Comparison of ENCODE assay signal across 10 cellular contexts in the genomic region with DNA sequence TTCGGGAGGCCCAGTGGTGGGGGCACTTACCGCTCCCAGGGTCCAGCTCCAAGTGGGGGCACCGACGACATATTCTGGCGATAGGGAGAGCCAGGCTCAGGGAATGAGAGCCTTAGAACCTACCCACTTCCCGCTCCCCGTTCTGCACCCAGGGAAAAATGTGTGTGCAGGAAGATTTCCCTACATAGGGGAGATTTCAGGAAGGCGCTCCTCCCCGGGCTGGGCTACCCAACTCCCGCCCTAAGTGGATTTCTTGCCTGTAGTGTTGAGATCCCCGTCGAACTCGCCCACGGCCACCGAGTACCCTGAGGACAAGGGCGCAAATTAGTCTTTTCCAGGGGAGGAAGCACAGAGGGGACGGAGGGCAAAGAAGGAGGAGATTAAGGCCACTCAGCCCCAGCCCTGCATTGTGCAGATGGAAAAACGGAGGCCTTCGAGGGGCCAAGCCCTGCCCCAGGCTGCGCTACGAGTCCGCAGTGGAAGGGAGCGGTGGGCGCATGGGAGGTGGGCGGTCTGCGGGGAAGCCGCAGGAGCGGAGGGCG. TPM values are rescaled to one million over a fixed set of nuclear protein-coding genes. Genes with fewer than 3 reads are reported as not detected.
DNase-seq lines count a peak whose midpoint lies in the region; ATAC-seq lines count a peak whose summit lies in the region.
"Had no signal": no experiment of that assay in that cellular context is flagged by ENCODE, and none has a peak within 500 bp of the region (broad histone marks: within the 10 kb centered on the region; RNA-seq: fewer than 3 reads in every experiment).

No MANE protein-coding gene starts in this region.

- H2AFZ ChIP-seq in GM23248, result peak overlapping the region; percentile 96; the same call in 1 of the 2 replicates

- 11% methylated on average over 19 to 29 of the region's 29 CpGs for WGBS in GM23248 (ENCODE audit: low coverage in 1 of 2, low lambda C conversion rate in 2 of 2, missing lambda C conversion rate in 2 of 2), 2 experiments

- H3K4me3 Mint-ChIP-seq in T-helper 17 cell, result peak overlapping the region; percentile 81

- H3K27me3 Mint-ChIP-seq in T-helper 17 cell, result peaks cover 33% of the 10 kb centered on the region

- in situ Hi-C loops in GM23248 (cut with MboI), result no loop called here

- peaks cover 24% of the 10 kb centered on the region for H3K27me3 ChIP-seq in GM23248 (replicated peaks; ENCODE audit: insufficient read depth)
- peaks cover 5% of the 10 kb centered on the region for H3K27me3 ChIP-seq in rectal smooth muscle tissue (ENCODE audit: control insufficient read depth, insufficient read depth, low read length)

- no peaks in the 10 kb centered on the region for H3F3A ChIP-seq in GM23248 (ENCODE audit: insufficient read depth)

- H3K27ac ChIP-seq in GM23248 (no peak overlapping the region), rectal smooth muscle tissue (ENCODE audit: low read depth, low read length) (no peak overlapping the region)
- H3K27ac ChIP-seq: PC-9 had no signal

- H3K9me2 ChIP-seq in GM23248 (ENCODE audit: insufficient read depth), result no peaks in the 10 kb centered on the region

- H3K4me3 ChIP-seq in GM23248, result peak overlapping the region; percentile 74; the same call in 1 of the 2 replicates
- peak overlapping the region; percentile 37 for H3K4me3 ChIP-seq in iPS-11a (ENCODE audit: low read depth, low read length)
- H3K4me3 ChIP-seq in rectal smooth muscle tissue (ENCODE audit: low read length), result peak overlapping the region; percentile 67

- H4K20me1 ChIP-seq in GM23248 (ENCODE audit: insufficient read depth), result no peaks in the 10 kb centered on the region

- DNase-seq in GM23248 (no peak), T-helper 17 cell (no peak), hepatic stellate cell (ENCODE audit: low spot score) (no peak), NCI-H2081 treated with DMSO at 0.1 percent for 48 hours (lab: John Stamatoyannopoulos, UW) (no peak), NCI-H1436 treated with DMSO at 0.1 percent for 48 hours (lab: John Stamatoyannopoulos, UW) (no peak)
- DNase-seq: stimulated activated CD4-positive, alpha-beta T cell treated with anti-CD3 and anti-CD28 coated beads, Interleukin-12 subunit alpha, Interleukin-12 subunit beta, amount 100 ng/mL, for 4 hours had no signal

- ATAC-seq in T-helper 17 cell, result no peak

- H3K4me1 ChIP-seq in GM23248 (ENCODE audit: insufficient read depth) (no peaks in the 10 kb centered on the region), rectal smooth muscle tissue (ENCODE audit: control insufficient read depth, insufficient read depth, low read length) (no peaks in the 10 kb centered on the region)

- no peak overlapping the region for H3K9ac ChIP-seq in GM23248
- H3K9ac ChIP-seq in rectal smooth muscle tissue (ENCODE audit: low read length), result no peak overlapping the region

- H3K36me3 Mint-ChIP-seq in T-helper 17 cell (ENCODE audit: low read depth), result no peaks in the 10 kb centered on the region

- H3K4me2 ChIP-seq in GM23248 (ENCODE audit: unreplicated experiment), result no peak overlapping the region

- no peaks in the 10 kb centered on the region for H3K36me3 ChIP-seq in GM23248 (ENCODE audit: low read depth)
- no peaks in the 10 kb centered on the region for H3K36me3 ChIP-seq in rectal smooth muscle tissue (ENCODE audit: control insufficient read depth, insufficient read depth, low read length)

- H3K9me3 ChIP-seq in GM23248 (ENCODE audit: low read depth) (no peaks in the 10 kb centered on the region), T-helper 17 cell (ENCODE audit: control insufficient read depth, low read length, poor library complexity, severe bottlenecking) (no peaks in the 10 kb centered on the region)

- H3K79me2 ChIP-seq in GM23248 (ENCODE audit: insufficient read depth), result no peaks in the 10 kb centered on the region

- H3K27ac Mint-ChIP-seq in T-helper 17 cell, result no peak overlapping the region

- peaks cover 16% of the 10 kb centered on the region for H3K4me1 Mint-ChIP-seq in T-helper 17 cell

RNA-seq across cellular contexts. Expression of a gene that starts 5.1 kb away (rescaled TPM):
- not detected in 2 replicates for total RNA-seq in GM23248 (2014; rRNA removed; shearing (Covaris generic))
- polyA plus RNA-seq in GM23248 (2016; fragmentation: Nextera tagmentation; extraction: Ambion mirVana), result not detected in 2 replicates
- 100 to 1,000 TPM in 1 of 2 donors, 1 to 10 TPM in 1; 8.9 to 297 TPM for total RNA-seq in T-helper 17 cell
- polyA plus RNA-seq: keratinocyte had no signal

RNA-seq across cellular contexts. Expression of a gene that starts 20.7 kb away (rescaled TPM):
- total RNA-seq in GM23248 (2014; rRNA removed; shearing (Covaris generic)), result 4.6 and 4.8 TPM in 2 replicates
- 0.25 and 0.46 TPM in 2 replicates for polyA plus RNA-seq in GM23248 (2016; fragmentation: Nextera tagmentation; extraction: Ambion mirVana)
- total RNA-seq in T-helper 17 cell, result under 1 TPM; 0.07 to 0.31 TPM

RNA-seq across cellular contexts. Expression of a gene that starts 39.2 kb away (rescaled TPM):
- total RNA-seq in GM23248 (2014; rRNA removed; shearing (Covaris generic)), result 326 and 410 TPM in 2 replicates
- 440 and 446 TPM in 2 replicates for polyA plus RNA-seq in GM23248 (2016; fragmentation: Nextera tagmentation; extraction: Ambion mirVana)
- total RNA-seq in T-helper 17 cell, result 10 to 100 TPM; 31.7 to 47.7 TPM

RNA-seq across cellular contexts. Expression of a gene that starts 59.7 kb away (rescaled TPM):
- total RNA-seq in GM23248 (2014; rRNA removed; shearing (Covaris generic)), result 96.1 and 118 TPM in 2 replicates
- polyA plus RNA-seq in GM23248 (2016; fragmentation: Nextera tagmentation; extraction: Ambion mirVana), result 117 TPM in 2 replicates
- total RNA-seq in T-helper 17 cell, result 10 to 100 TPM; 75.9 to 76.5 TPM
